29 cellular contexts compared by ENCODE assay signal in genomic region chr18:48723016-48723415, GRCh38.
"Had no signal": no experiment of that assay in that cellular context is flagged by ENCODE, and none has a peak within 500 bp of the region (broad histone marks: within the 10 kb centered on the region; RNA-seq: fewer than 3 reads in every experiment).

No MANE protein-coding gene starts in this region.

- DNase-seq: naive thymus-derived CD4-positive, alpha-beta T cell; natural killer cell; occipital lobe; ovary; psoas muscle; spleen; stimulated activated CD4-positive, alpha-beta T cell treated with anti-CD3 and anti-CD28 coated beads, Interleukin-12 subunit alpha, Interleukin-12 subunit beta, amount 100 ng/mL, for 4 hours; stimulated activated CD4-positive, alpha-beta T cell treated with anti-CD3 and anti-CD28 coated beads, Interleukin-1b, Interleukin-23, amount 100 ng/mL, for 48 hours; stimulated activated CD4-positive, alpha-beta T cell treated with anti-CD3 and anti-CD28 coated beads, Interleukin-4, amount 100 ng/mL, for 1 hour; stimulated activated CD4-positive, alpha-beta T cell treated with anti-CD3 and anti-CD28 coated beads, Interleukin-4, amount 100 ng/mL, for 4 hours; stimulated activated CD8-positive, alpha-beta memory T cell treated with anti-CD3 and anti-CD28 coated beads, Interleukin-4, amount 100 ng/mL, for 48 hours; stimulated activated naive CD4-positive, alpha-beta T cell; stimulated activated naive CD8-positive, alpha-beta T cell treated with anti-CD3 and anti-CD28 coated beads, Interleukin-15, amount 100 ng/mL, for 72 hours; stimulated activated naive CD8-positive, alpha-beta T cell treated with anti-CD3 and anti-CD28 coated beads, Interleukin-15, Interleukin-2, amounts not matched to agents 100 U/mL and 50 U/mL, for 24 hours; substantia nigra; testis; tibial artery; transverse colon; upper lobe of right lung; uterus had no signal

- H3K9ac ChIP-seq: neural progenitor cell, parathyroid adenoma had no signal

- H3K27ac Mint-ChIP-seq: naive thymus-derived CD4-positive, alpha-beta T cell; natural killer cell; nephron; neural progenitor cell; progenitor cell of endocrine pancreas; stimulated activated memory B cell treated with anti-CD40 and anti-IgM and Interleukin-4, amounts not matched to agents 10 μg/mL and 1 μg/mL and 100 μg/mL, for 72 hours; stimulated activated naive CD8-positive, alpha-beta T cell treated with anti-CD3 and anti-CD28 coated beads, Interleukin-15, amount 100 ng/mL, for 72 hours; type B pancreatic cell had no signal

- H3K9me3 ChIP-seq: ovary, suprapubic skin, testis, tibial artery, transverse colon, upper lobe of right lung, uterus had no signal

- H3K36me3 ChIP-seq: neural progenitor cell, ovary, transverse colon, upper lobe of right lung, uterus had no signal

- H3K4me3 ChIP-seq: neural progenitor cell, ovary, psoas muscle, skin epidermis, smooth muscle cell, spleen, suprapubic skin, testis, tibial artery, transverse colon, upper lobe of right lung, uterus had no signal

- H3K27ac ChIP-seq: neural progenitor cell, ovary, parathyroid adenoma, psoas muscle, skin epidermis, spleen, suprapubic skin, testis, tibial artery, transverse colon, upper lobe of right lung, uterus had no signal

- H3K4me1 ChIP-seq: parathyroid adenoma, spleen, testis, upper lobe of right lung, uterus had no signal

- H3K4me3 Mint-ChIP-seq: naive thymus-derived CD4-positive, alpha-beta T cell; natural killer cell; nephron; neural progenitor cell; stimulated activated memory B cell treated with anti-CD40 and anti-IgM and Interleukin-4, amounts not matched to agents 10 μg/mL and 1 μg/mL and 100 μg/mL, for 72 hours; stimulated activated naive CD8-positive, alpha-beta T cell treated with anti-CD3 and anti-CD28 coated beads, Interleukin-15, amount 100 ng/mL, for 72 hours; type B pancreatic cell had no signal

- H3K36me3 Mint-ChIP-seq: naive thymus-derived CD4-positive, alpha-beta T cell; natural killer cell had no signal

- H2AFZ ChIP-seq: neural progenitor cell, parathyroid adenoma had no signal

- H3K4me2 ChIP-seq: neural progenitor cell, smooth muscle cell had no signal

- H3K27me3 ChIP-seq: neural progenitor cell, ovary, spleen, suprapubic skin, testis, tibial artery, transverse colon, upper lobe of right lung, uterus had no signal

- H3K9me3 Mint-ChIP-seq: natural killer cell; stimulated activated memory B cell treated with anti-CD40 and anti-IgM and Interleukin-4, amounts not matched to agents 10 μg/mL and 1 μg/mL and 100 μg/mL, for 72 hours had no signal

- H3K27me3 Mint-ChIP-seq: progenitor cell of endocrine pancreas; stimulated activated memory B cell treated with anti-CD40 and anti-IgM and Interleukin-4, amounts not matched to agents 10 μg/mL and 1 μg/mL and 100 μg/mL, for 72 hours; stimulated activated naive CD8-positive, alpha-beta T cell treated with anti-CD3 and anti-CD28 coated beads, Interleukin-15, amount 100 ng/mL, for 72 hours; type B pancreatic cell had no signal
